In genomic region chr11:71505781-71506180, GRCh38 we compare ENCODE assay signal across 19 cellular contexts. TPM values are rescaled to one million over a fixed set of nuclear protein-coding genes. Genes with fewer than 3 reads are reported as not detected.
DNase-seq lines count a peak whose midpoint lies in the region; ATAC-seq and TF ChIP-seq lines count a peak whose summit lies in the region.
"Had no signal": no experiment of that assay in that cellular context is flagged by ENCODE, and none has a peak within 500 bp of the region (broad histone marks: within the 10 kb centered on the region; RNA-seq: fewer than 3 reads in every experiment).

No MANE protein-coding gene starts in this region.

- no peak for ATAC-seq in activated CD8-positive, alpha-beta memory T cell treated with anti-CD3 and anti-CD28 coated beads, Interleukin-2, amount 10 ng/mL, durations not matched to agents 7 days and 5 days
- no peak for ATAC-seq in HG03469 (IDR thresholded peaks at IDR 0.05; ENCODE audit: unreplicated experiment)
- ATAC-seq: Right ventricle myocardium inferior had no signal

- no peak overlapping the region for H3K27ac Mint-ChIP-seq in activated CD8-positive, alpha-beta memory T cell treated with anti-CD3 and anti-CD28 coated beads, Interleukin-2, amount 10 ng/mL, durations not matched to agents 7 days and 5 days
- H3K27ac Mint-ChIP-seq in chondrocyte (ENCODE audit: unreplicated experiment), result no peak overlapping the region
- peak overlapping the region; percentile 88 for H3K27ac Mint-ChIP-seq in nephron progenitor cell

- peaks cover 2% of the 10 kb centered on the region for H3K9me3 Mint-ChIP-seq in activated CD8-positive, alpha-beta memory T cell treated with anti-CD3 and anti-CD28 coated beads, Interleukin-2, amount 10 ng/mL, durations not matched to agents 7 days and 5 days (ENCODE audit: low read depth)
- H3K9me3 Mint-ChIP-seq in chondrocyte (ENCODE audit: low read depth) (peaks cover 37% of the 10 kb centered on the region), nephron progenitor cell (peaks cover 46% of the 10 kb centered on the region)

- DNase-seq in activated CD8-positive, alpha-beta memory T cell treated with anti-CD3 and anti-CD28 coated beads, Interleukin-2, amount 10 ng/mL, durations not matched to agents 7 days and 5 days, result peak; percentile 7
- no peak for DNase-seq in activated CD8-positive, alpha-beta memory T cell treated with anti-CD3 and anti-CD28 coated beads for 24 hours
- DNase-seq in chondrocyte (ENCODE audit: low spot score) (peak; percentile 33), nephron progenitor cell (no peak), DMS79 (lab: John Stamatoyannopoulos, UW) (no peak), NCI-H510A (lab: John Stamatoyannopoulos, UW) (no peak)
- DNase-seq in stimulated activated CD4-positive, alpha-beta T cell treated with anti-CD3 and anti-CD28 coated beads, Interleukin-4, amount 100 ng/mL, for 4 hours, result no peak
- DNase-seq: AML-193, DMS 273 treated with DMSO at 0.1 percent for 48 hours, GF-D8, GM23248, MV-4-11, NCI-H1694 treated with DMSO at 0.1 percent for 48 hours, NCI-H510A treated with DMSO at 0.1 percent for 48 hours, NCI-H774 had no signal

- H3K36me3 Mint-ChIP-seq in activated CD8-positive, alpha-beta memory T cell treated with anti-CD3 and anti-CD28 coated beads, Interleukin-2, amount 10 ng/mL, durations not matched to agents 7 days and 5 days, result peaks cover 30% of the 10 kb centered on the region
- H3K36me3 Mint-ChIP-seq in chondrocyte (ENCODE audit: low read depth) (peaks cover 25% of the 10 kb centered on the region), nephron progenitor cell (ENCODE audit: low read depth) (peaks cover 47% of the 10 kb centered on the region)

- H3K4me1 Mint-ChIP-seq in activated CD8-positive, alpha-beta memory T cell treated with anti-CD3 and anti-CD28 coated beads, Interleukin-2, amount 10 ng/mL, durations not matched to agents 7 days and 5 days, result no peaks in the 10 kb centered on the region
- H3K4me1 Mint-ChIP-seq in chondrocyte (ENCODE audit: low read depth) (peaks cover 2% of the 10 kb centered on the region), nephron progenitor cell (peaks cover 17% of the 10 kb centered on the region)

- CTCF ChIA-PET in activated CD8-positive, alpha-beta memory T cell treated with anti-CD3 and anti-CD28 coated beads, Interleukin-2, amount 10 ng/mL, durations not matched to agents 7 days and 5 days (lab: Charles Lee), result no interaction called here

- H3K4me3 Mint-ChIP-seq in activated CD8-positive, alpha-beta memory T cell treated with anti-CD3 and anti-CD28 coated beads, Interleukin-2, amount 10 ng/mL, durations not matched to agents 7 days and 5 days, result no peak overlapping the region
- H3K4me3 Mint-ChIP-seq in chondrocyte (ENCODE audit: unreplicated experiment) (no peak overlapping the region), nephron progenitor cell (no peak overlapping the region)

- H3K27me3 Mint-ChIP-seq in activated CD8-positive, alpha-beta memory T cell treated with anti-CD3 and anti-CD28 coated beads, Interleukin-2, amount 10 ng/mL, durations not matched to agents 7 days and 5 days, result no peaks in the 10 kb centered on the region
- H3K27me3 Mint-ChIP-seq in chondrocyte (ENCODE audit: low read depth) (no peaks in the 10 kb centered on the region), nephron progenitor cell (ENCODE audit: low read depth, poor library complexity) (peaks cover 4% of the 10 kb centered on the region)

- TF ChIP-seq CTCF in chondrocyte (IDR thresholded peaks at IDR 0.05) (no peak), nephron progenitor cell (IDR thresholded peaks at IDR 0.05) (no peak)

RNA-seq across cellular contexts. Expression of gene KRTAP5-7, which starts 21.3 kb away (rescaled TPM):
- not detected for total RNA-seq in activated CD8-positive, alpha-beta memory T cell treated with anti-CD3 and anti-CD28 coated beads, Interleukin-2, amount 10 ng/mL, durations not matched to agents 7 days and 5 days
- not detected in 3 replicates for total RNA-seq in chondrocyte
- total RNA-seq: Daoy, GM23248, OCI-LY7, Right ventricle myocardium inferior had no signal

RNA-seq across cellular contexts. Expression of gene KRTAP5-8, which starts 32.0 kb away (rescaled TPM):
- not detected for total RNA-seq in activated CD8-positive, alpha-beta memory T cell treated with anti-CD3 and anti-CD28 coated beads, Interleukin-2, amount 10 ng/mL, durations not matched to agents 7 days and 5 days
- total RNA-seq in chondrocyte, result not detected in 3 replicates
- total RNA-seq: Daoy, GM23248, OCI-LY7, Right ventricle myocardium inferior had no signal

RNA-seq across cellular contexts. Expression of gene KRTAP5-9, which starts 42.4 kb away (rescaled TPM):
- not detected for total RNA-seq in activated CD8-positive, alpha-beta memory T cell treated with anti-CD3 and anti-CD28 coated beads, Interleukin-2, amount 10 ng/mL, durations not matched to agents 7 days and 5 days
- 0.20 to 0.36 TPM in 2 of 3 replicates, not detected in the other for total RNA-seq in chondrocyte
- total RNA-seq: Daoy, GM23248, OCI-LY7, Right ventricle myocardium inferior had no signal

RNA-seq across cellular contexts. Expression of gene NADSYN1, which starts 52.8 kb away (rescaled TPM):
- 100 to 1,000 TPM in 1 of 2 experiments, 10 to 100 TPM in 1; 97.7 to 134 TPM for total RNA-seq in activated CD8-positive, alpha-beta memory T cell treated with anti-CD3 and anti-CD28 coated beads, Interleukin-2, amount 10 ng/mL, durations not matched to agents 7 days and 5 days
- 38.8 to 47.5 TPM (median 41.4 TPM) in 3 replicates for total RNA-seq in chondrocyte

RNA-seq across cellular contexts. Expression of gene DHCR7, which starts 57.6 kb away (rescaled TPM):
- total RNA-seq in activated CD8-positive, alpha-beta memory T cell treated with anti-CD3 and anti-CD28 coated beads, Interleukin-2, amount 10 ng/mL, durations not matched to agents 7 days and 5 days, result 10 to 100 TPM; 54.7 to 90.5 TPM
- total RNA-seq in chondrocyte, result 44.4 to 58.7 TPM (median 57.5 TPM) in 3 replicates

Comparison
In these comparisons a context has a peak if more than half of its experiments do, and no peak if none do; other contexts are left out.
1. DNase-seq: peak in activated CD8-positive, alpha-beta memory T cell treated with anti-CD3 and anti-CD28 coated beads, Interleukin-2, amount 10 ng/mL, durations not matched to agents 7 days and 5 days (single experiment) and chondrocyte (single experiment); none in activated CD8-positive, alpha-beta memory T cell treated with anti-CD3 and anti-CD28 coated beads for 24 hours (single experiment), nephron progenitor cell (single experiment), DMS79 (single experiment), stimulated activated CD4-positive, alpha-beta T cell treated with anti-CD3 and anti-CD28 coated beads, Interleukin-4, amount 100 ng/mL, for 4 hours (0 of 2) and NCI-H510A (single experiment).